In genomic region chr17:39809221-39809620, GRCh38 we compare ENCODE assay signal across 17 cellular contexts. TPM values are rescaled to one million over a fixed set of nuclear protein-coding genes. Genes with fewer than 3 reads are reported as not detected.
A peak's percentile ranks its signal among the peaks of the same experiment; 100 is the strongest.
DNase-seq lines count a peak whose midpoint lies in the region; ATAC-seq, FAIRE-seq and TF ChIP-seq lines count a peak whose summit lies in the region.
"Had no signal": no experiment of that assay in that cellular context is flagged by ENCODE, and none has a peak within 500 bp of the region (broad histone marks: within the 10 kb centered on the region; RNA-seq: fewer than 3 reads in every experiment).

No MANE protein-coding gene starts in this region.

- POLR2A ChIA-PET in PC-3 (lab: Charles Lee; ENCODE audit: unreplicated experiment), result no interaction called here

- no TSS peak for BruUV-seq in PC-3 (replicated peaks; lab: Mats Ljungman, UMichigan)

- no peak for ATAC-seq in CD4-positive, CD25-positive, alpha-beta regulatory T cell (ENCODE audit: low read depth in 2 of 2)
- ATAC-seq in PC-3 (no peak), memory B cell (ENCODE audit: low read depth) (no peak)
- ATAC-seq in activated T-helper 17 cell treated with anti-CD3 and anti-CD28 coated beads, Interleukin-2, amount 50 U/mL, for 72 hours (replicated peaks), result no peak

- CTCF ChIA-PET in PC-3 (lab: Charles Lee), result no interaction called here

- H3K27me3 ChIP-seq in CD4-positive, CD25-positive, alpha-beta regulatory T cell (ENCODE audit: control insufficient read depth, insufficient read depth, low read length), result no peaks in the 10 kb centered on the region
- H3K27me3 ChIP-seq in PC-3 (ENCODE audit: low read length), result peaks cover 7% of the 10 kb centered on the region

- intact Hi-C loops in PC-3 (cut with micrococcal nuclease), result loop anchor here (10.0 kb wide), 1 partner anchor 66 kb away; no protein-coding TSS in a partner anchor

- no peak for DNase-seq in CD4-positive, CD25-positive, alpha-beta regulatory T cell
- no peak for DNase-seq in GM18507 (ENCODE audit: extremely low spot score, insufficient read length, low read depth)
- no peak for DNase-seq in PC-3
- no peak for DNase-seq in memory B cell (ENCODE audit: low spot score in 2 of 2)
- DNase-seq in activated naive CD4-positive, alpha-beta T cell treated with Interleukin-2 at 50 U/mL for 16 hours, result no peak
- no peak for DNase-seq in cerebellar cortex (ENCODE audit: low spot score)
- no peak for DNase-seq in stimulated activated CD4-positive, alpha-beta T cell treated with anti-CD3 and anti-CD28 coated beads, Interleukin-2, amount 100 ng/mL, for 24 hours
- DNase-seq: H7, NCI-H2107, NCI-H226, NCI-H526, SHP77 had no signal

- H3K4me3 ChIP-seq in CD4-positive, CD25-positive, alpha-beta regulatory T cell (ENCODE audit: low read depth, low read length), result no peak overlapping the region
- H3K4me3 ChIP-seq in PC-3 (ENCODE audit: low read length), result no peak overlapping the region

- H3K4me2 ChIP-seq in PC-3 (ENCODE audit: low read length), result peak overlapping the region; percentile 53; the same call in 1 of the 2 replicates

- no peaks in the 10 kb centered on the region for H3K9me2 ChIP-seq in PC-3 (replicated peaks; ENCODE audit: low read length)

- H3K9me3 ChIP-seq in CD4-positive, CD25-positive, alpha-beta regulatory T cell (ENCODE audit: control insufficient read depth in 2 of 2, low read length in 2 of 2), result no peaks in the 10 kb centered on the region
- H3K9me3 ChIP-seq in PC-3 (ENCODE audit: low read length), result no peaks in the 10 kb centered on the region

- no peaks in the 10 kb centered on the region for H4K20me1 ChIP-seq in PC-3 (ENCODE audit: low read length)

- no peak for TF ChIP-seq CTCF in PC-3 (conservative IDR thresholded peaks at IDR 0.05; ENCODE audit: low read depth, low read length)

- H3K4me3 Mint-ChIP-seq in CD4-positive, CD25-positive, alpha-beta regulatory T cell, result no peak overlapping the region
- no peak overlapping the region for H3K4me3 Mint-ChIP-seq in memory B cell
- H3K4me3 Mint-ChIP-seq in activated T-helper 17 cell treated with anti-CD3 and anti-CD28 coated beads, Interleukin-2, amount 50 U/mL, for 72 hours, result no peak overlapping the region
- H3K4me3 Mint-ChIP-seq: CD14-positive monocyte had no signal

- no peaks in the 10 kb centered on the region for H3K79me2 ChIP-seq in PC-3 (ENCODE audit: low read length)

- H3K36me3 Mint-ChIP-seq in CD4-positive, CD25-positive, alpha-beta regulatory T cell, result peaks cover 15% of the 10 kb centered on the region
- peaks cover 31% of the 10 kb centered on the region for H3K36me3 Mint-ChIP-seq in memory B cell
- peaks cover 71% of the 10 kb centered on the region for H3K36me3 Mint-ChIP-seq in activated T-helper 17 cell treated with anti-CD3 and anti-CD28 coated beads, Interleukin-2, amount 50 U/mL, for 72 hours (ENCODE audit: low read depth)
- H3K36me3 Mint-ChIP-seq: CD14-positive monocyte had no signal

- H3K4me1 ChIP-seq in CD4-positive, CD25-positive, alpha-beta regulatory T cell (ENCODE audit: control insufficient read depth, insufficient read depth, low read length, poor library complexity, severe bottlenecking), result peaks cover 22% of the 10 kb centered on the region
- peaks cover 17% of the 10 kb centered on the region for H3K4me1 ChIP-seq in PC-3 (ENCODE audit: insufficient read depth, low read length)

- H3K9ac ChIP-seq in PC-3 (ENCODE audit: low read length), result no peak overlapping the region

- H3K27me3 Mint-ChIP-seq in CD4-positive, CD25-positive, alpha-beta regulatory T cell, result no peaks in the 10 kb centered on the region
- no peaks in the 10 kb centered on the region for H3K27me3 Mint-ChIP-seq in memory B cell
- no peaks in the 10 kb centered on the region for H3K27me3 Mint-ChIP-seq in activated T-helper 17 cell treated with anti-CD3 and anti-CD28 coated beads, Interleukin-2, amount 50 U/mL, for 72 hours

- H3K36me3 ChIP-seq in CD4-positive, CD25-positive, alpha-beta regulatory T cell (ENCODE audit: control insufficient read depth, insufficient read depth, low read length), result no peaks in the 10 kb centered on the region
- no peaks in the 10 kb centered on the region for H3K36me3 ChIP-seq in PC-3 (ENCODE audit: low read depth, low read length)

- no peaks in the 10 kb centered on the region for H3F3A ChIP-seq in PC-3 (ENCODE audit: low read length, unreplicated experiment)

- no peak overlapping the region for H2AFZ ChIP-seq in PC-3 (ENCODE audit: low read length)

- FAIRE-seq in GM18507 (lab: Jason Lieb, UNC), result peak; percentile 93
- FAIRE-seq: A204.1, G401.6, RCC 7860 had no signal

- peak overlapping the region in 2 of 3 donors; percentile 17 to 23 for H3K27ac Mint-ChIP-seq in CD4-positive, CD25-positive, alpha-beta regulatory T cell
- peak overlapping the region; percentile 35 for H3K27ac Mint-ChIP-seq in memory B cell
- H3K27ac Mint-ChIP-seq in activated T-helper 17 cell treated with anti-CD3 and anti-CD28 coated beads, Interleukin-2, amount 50 U/mL, for 72 hours, result no peak overlapping the region
- H3K27ac Mint-ChIP-seq: CD14-positive monocyte had no signal

- no peak overlapping the region for H3K27ac ChIP-seq in CD4-positive, CD25-positive, alpha-beta regulatory T cell (ENCODE audit: insufficient read depth, low read length, poor library complexity, severe bottlenecking)
- no peak overlapping the region for H3K27ac ChIP-seq in PC-3 (ENCODE audit: low read length)

- H3K4me1 Mint-ChIP-seq in CD4-positive, CD25-positive, alpha-beta regulatory T cell, result peaks cover 33 to 60% (median 52%) of the 10 kb centered on the region in 4 donors
- H3K4me1 Mint-ChIP-seq in memory B cell, result peaks cover 43% of the 10 kb centered on the region
- peaks cover 41% of the 10 kb centered on the region for H3K4me1 Mint-ChIP-seq in activated T-helper 17 cell treated with anti-CD3 and anti-CD28 coated beads, Interleukin-2, amount 50 U/mL, for 72 hours
- H3K4me1 Mint-ChIP-seq: CD14-positive monocyte had no signal

- H3K9me3 Mint-ChIP-seq in CD4-positive, CD25-positive, alpha-beta regulatory T cell, result no peaks in the 10 kb centered on the region
- no peaks in the 10 kb centered on the region for H3K9me3 Mint-ChIP-seq in memory B cell
- no peaks in the 10 kb centered on the region for H3K9me3 Mint-ChIP-seq in activated T-helper 17 cell treated with anti-CD3 and anti-CD28 coated beads, Interleukin-2, amount 50 U/mL, for 72 hours

RNA-seq across cellular contexts. Expression of gene IKZF3, which starts 54.9 kb away (rescaled TPM):
- 146 TPM for total RNA-seq in CD4-positive, CD25-positive, alpha-beta regulatory T cell
- 10 to 100 TPM; 30.4 to 40.6 (median 34.1) TPM for polyA plus RNA-seq in CD4-positive, CD25-positive, alpha-beta regulatory T cell
- under 0.01 TPM in 1 of 2 replicates, not detected in the other for total RNA-seq in PC-3 (2014; rRNA removed)
- total RNA-seq in activated T-helper 17 cell treated with anti-CD3 and anti-CD28 coated beads, Interleukin-2, amount 50 U/mL, for 72 hours, result 100 to 1,000 TPM in 1 of 2 donors, 10 to 100 TPM in 1; 55.0 to 119 TPM

RNA-seq across cellular contexts. Expression of gene ZPBP2, which starts 58.8 kb away (rescaled TPM):
- not detected for total RNA-seq in CD4-positive, CD25-positive, alpha-beta regulatory T cell
- polyA plus RNA-seq in CD4-positive, CD25-positive, alpha-beta regulatory T cell, result not detected
- total RNA-seq in PC-3 (2014; rRNA removed), result not detected in 2 replicates
- under 1 TPM; 0.53 to 0.67 TPM for total RNA-seq in activated T-helper 17 cell treated with anti-CD3 and anti-CD28 coated beads, Interleukin-2, amount 50 U/mL, for 72 hours
- total RNA-seq: H7 had no signal
- polyA plus RNA-seq: CD14-positive monocyte had no signal

Comparison
In these comparisons a context has a peak if more than half of its experiments do, and no peak if none do; other contexts are left out.
1. RNA of gene IKZF3, which starts 54.9 kb away (total RNA-seq): 146 TPM in CD4-positive, CD25-positive, alpha-beta regulatory T cell (single experiment) and 55.0 to 119 TPM in activated T-helper 17 cell treated with anti-CD3 and anti-CD28 coated beads, Interleukin-2, amount 50 U/mL, for 72 hours; under 0.01 TPM in PC-3; every median in the first group is over 10 times any median in the second.